17 cellular contexts compared by ENCODE assay signal in the genomic region with DNA sequence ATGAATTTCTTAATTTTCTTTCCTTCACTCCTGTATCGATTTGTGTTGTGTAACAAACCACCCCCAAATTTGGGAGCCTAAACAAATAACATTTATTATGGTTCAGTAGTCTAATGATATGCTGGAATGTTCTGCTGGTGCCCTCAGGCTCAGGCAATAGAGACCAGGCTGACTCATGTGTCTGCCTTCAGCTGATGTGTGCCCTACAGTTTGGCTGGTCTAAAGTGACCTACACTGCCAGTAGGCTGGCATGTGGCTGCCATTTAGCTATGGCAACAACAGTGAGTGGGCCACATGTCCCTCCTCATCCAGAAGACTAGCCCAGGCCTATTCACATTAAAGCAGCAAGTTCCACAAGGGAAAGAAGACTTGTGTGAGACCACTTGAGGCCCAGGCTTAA.
A peak's percentile ranks its signal among the peaks of the same experiment; 100 is the strongest.
DNase-seq lines count a peak whose midpoint lies in the region; ATAC-seq and TF ChIP-seq lines count a peak whose summit lies in the region.
"Had no signal": no experiment of that assay in that cellular context is flagged by ENCODE, and none has a peak within 500 bp of the region (broad histone marks: within the 10 kb centered on the region; RNA-seq: fewer than 3 reads in every experiment).

No MANE protein-coding gene starts in this region.

- H3K9me3 Mint-ChIP-seq in stimulated activated naive CD8-positive, alpha-beta T cell treated with anti-CD3 and anti-CD28 coated beads, Interleukin-15, Interleukin-2, amounts not matched to agents 100 ng/mL and 50 ng/mL, for 24 hours = no peaks in the 10 kb centered on the region
- no peaks in the 10 kb centered on the region for H3K9me3 Mint-ChIP-seq in stimulated activated naive CD8-positive, alpha-beta T cell treated with anti-CD3 and anti-CD28 coated beads, Interleukin-15, amount 100 ng/mL, for 72 hours
- no peaks in the 10 kb centered on the region for H3K9me3 Mint-ChIP-seq in activated T-helper 2 cell treated with anti-CD3 and anti-CD28 coated beads, Interferon-gamma antibody, Interleukin-2, Interleukin-4, amounts not matched to agents 10 μg/mL and 5 μg/mL and 100 μg/mL, durations not matched to agents 14 hours and 24 hours and 36 hours
- H3K9me3 Mint-ChIP-seq: neural crest cell had no signal

- TF ChIP-seq CTCF in vagina (IDR thresholded peaks at IDR 0.05) = no peak

- no peaks in the 10 kb centered on the region for H3K79me1 ChIP-seq in mesenchymal stem cell (replicated peaks; ENCODE audit: low read length, poor library complexity, severe bottlenecking)

- H3K27ac Mint-ChIP-seq in stimulated activated naive CD8-positive, alpha-beta T cell treated with anti-CD3 and anti-CD28 coated beads, Interleukin-15, Interleukin-2, amounts not matched to agents 100 ng/mL and 50 ng/mL, for 24 hours = peak overlapping the region; percentile 45
- peak overlapping the region in 1 of 2 donors; percentile 72 for H3K27ac Mint-ChIP-seq in stimulated activated naive CD8-positive, alpha-beta T cell treated with anti-CD3 and anti-CD28 coated beads, Interleukin-15, amount 100 ng/mL, for 72 hours
- H3K27ac Mint-ChIP-seq in activated T-helper 2 cell treated with anti-CD3 and anti-CD28 coated beads, Interferon-gamma antibody, Interleukin-2, Interleukin-4, amounts not matched to agents 10 μg/mL and 5 μg/mL and 100 μg/mL, durations not matched to agents 14 hours and 24 hours and 36 hours = peak overlapping the region; percentile 11

- intact Hi-C loops in activated T-helper 2 cell treated with anti-CD3 and anti-CD28 coated beads, Interferon-gamma antibody, Interleukin-2, Interleukin-4, amounts not matched to agents 10 μg/mL and 5 μg/mL and 100 μg/mL, durations not matched to agents 14 hours and 24 hours and 36 hours (cut with micrococcal nuclease) = no loop called here
- intact Hi-C loops in vagina (cut with DNase I) = loop anchor here (5.0 kb wide), 1 partner anchor 1523 kb away; no protein-coding TSS in a partner anchor

- H3K36me3 ChIP-seq in mesenchymal stem cell (ENCODE audit: control insufficient read depth in 1 of 2, insufficient read depth in 2 of 2, low read depth in 1 of 2, low read length in 2 of 2) (no peaks in the 10 kb centered on the region), vagina (no peaks in the 10 kb centered on the region)
- H3K36me3 ChIP-seq: uterus had no signal

- H3K23ac ChIP-seq in mesenchymal stem cell (ENCODE audit: low read length in 2 of 2) = no peak overlapping the region

- DNase-seq in stimulated activated naive CD8-positive, alpha-beta T cell treated with anti-CD3 and anti-CD28 coated beads, Interleukin-15, amount 100 ng/mL, for 72 hours = no peak
- DNase-seq in activated T-helper 2 cell treated with anti-CD3 and anti-CD28 coated beads, Interferon-gamma antibody, Interleukin-2, Interleukin-4, amounts not matched to agents 10 μg/mL and 5 μg/mL and 100 μg/mL, durations not matched to agents 14 hours and 24 hours and 36 hours (ENCODE audit: low spot score) = no peak
- DNase-seq in myocyte (ENCODE audit: low read depth) (peak; percentile 27), mesenchymal stem cell (no peak), NCI-H2081 (lab: John Stamatoyannopoulos, UW) (no peak), vagina (ENCODE audit: extremely low spot score in 2 of 2) (no peak)
- DNase-seq: central memory CD4-positive, alpha-beta T cell; effector CD8-positive, alpha-beta T cell; heart left ventricle; NCI-H345; T-helper 2 cell; uterus had no signal

- H3K4ac ChIP-seq in mesenchymal stem cell (ENCODE audit: low read depth in 1 of 2, low read length in 2 of 2) = no peak overlapping the region

- no peak overlapping the region for H3K14ac ChIP-seq in mesenchymal stem cell (ENCODE audit: low read length in 2 of 2)

- H3K9me3 ChIP-seq in mesenchymal stem cell (ENCODE audit: control insufficient read depth, low read length) = no peaks in the 10 kb centered on the region
- H3K9me3 ChIP-seq in vagina = no peaks in the 10 kb centered on the region
- H3K9me3 ChIP-seq: heart left ventricle, uterus had no signal

- H3K9ac ChIP-seq in mesenchymal stem cell (ENCODE audit: low read length) = no peak overlapping the region

- no peak overlapping the region for H2BK120ac ChIP-seq in mesenchymal stem cell (ENCODE audit: low read depth, low read length)

- H2BK12ac ChIP-seq in mesenchymal stem cell (ENCODE audit: low read length in 2 of 2) = no peak overlapping the region

- H2AFZ ChIP-seq in mesenchymal stem cell (ENCODE audit: low read depth, low read length) = no peak overlapping the region

- H3K4me1 Mint-ChIP-seq in stimulated activated naive CD8-positive, alpha-beta T cell treated with anti-CD3 and anti-CD28 coated beads, Interleukin-15, Interleukin-2, amounts not matched to agents 100 ng/mL and 50 ng/mL, for 24 hours (ENCODE audit: low read depth) = no peaks in the 10 kb centered on the region
- H3K4me1 Mint-ChIP-seq in stimulated activated naive CD8-positive, alpha-beta T cell treated with anti-CD3 and anti-CD28 coated beads, Interleukin-15, amount 100 ng/mL, for 72 hours = peaks cover 6% of the 10 kb centered on the region
- H3K4me1 Mint-ChIP-seq in activated T-helper 2 cell treated with anti-CD3 and anti-CD28 coated beads, Interferon-gamma antibody, Interleukin-2, Interleukin-4, amounts not matched to agents 10 μg/mL and 5 μg/mL and 100 μg/mL, durations not matched to agents 14 hours and 24 hours and 36 hours (ENCODE audit: low read depth) = peaks cover 2% of the 10 kb centered on the region
- H3K4me1 Mint-ChIP-seq: neural crest cell had no signal

- no peak overlapping the region for H4K8ac ChIP-seq in mesenchymal stem cell (ENCODE audit: low read length)

- H2BK15ac ChIP-seq in mesenchymal stem cell (ENCODE audit: low read depth, poor library complexity, severe bottlenecking) = no peak overlapping the region

- H3K27me3 ChIP-seq in mesenchymal stem cell (ENCODE audit: control insufficient read depth in 1 of 2, insufficient read depth in 1 of 2, low read length in 2 of 2) (no peaks in the 10 kb centered on the region), vagina (no peaks in the 10 kb centered on the region)
- H3K27me3 ChIP-seq: heart left ventricle, uterus had no signal

- no peak overlapping the region for H3K4me3 ChIP-seq in mesenchymal stem cell (ENCODE audit: insufficient read depth in 1 of 2, low read depth in 1 of 2, low read length in 2 of 2)
- H3K4me3 ChIP-seq in vagina = no peak overlapping the region
- H3K4me3 ChIP-seq: heart left ventricle, uterus had no signal

- H3K4me1 ChIP-seq in mesenchymal stem cell (ENCODE audit: control insufficient read depth, insufficient read depth, low read depth, low read length) (peaks cover 3% of the 10 kb centered on the region), vagina (no peaks in the 10 kb centered on the region)
- H3K4me1 ChIP-seq: heart left ventricle, uterus had no signal

- H3K4me2 ChIP-seq in mesenchymal stem cell (ENCODE audit: low read length, poor library complexity, severe bottlenecking) = no peak overlapping the region

- H3K4me3 Mint-ChIP-seq in stimulated activated naive CD8-positive, alpha-beta T cell treated with anti-CD3 and anti-CD28 coated beads, Interleukin-15, Interleukin-2, amounts not matched to agents 100 ng/mL and 50 ng/mL, for 24 hours = no peak overlapping the region
- no peak overlapping the region for H3K4me3 Mint-ChIP-seq in stimulated activated naive CD8-positive, alpha-beta T cell treated with anti-CD3 and anti-CD28 coated beads, Interleukin-15, amount 100 ng/mL, for 72 hours
- H3K4me3 Mint-ChIP-seq in activated T-helper 2 cell treated with anti-CD3 and anti-CD28 coated beads, Interferon-gamma antibody, Interleukin-2, Interleukin-4, amounts not matched to agents 10 μg/mL and 5 μg/mL and 100 μg/mL, durations not matched to agents 14 hours and 24 hours and 36 hours (ENCODE audit: low read depth) = no peak overlapping the region
- H3K4me3 Mint-ChIP-seq: neural crest cell had no signal

- H3K27ac ChIP-seq in mesenchymal stem cell (ENCODE audit: low read length, poor library complexity, severe bottlenecking) (no peak overlapping the region), vagina (no peak overlapping the region)
- H3K27ac ChIP-seq: heart left ventricle, uterus had no signal

- TF ChIP-seq POLR2A in vagina (IDR thresholded peaks at IDR 0.05) = no peak

- no peak for ATAC-seq in stimulated activated naive CD8-positive, alpha-beta T cell treated with anti-CD3 and anti-CD28 coated beads, Interleukin-15, amount 100 ng/mL, for 72 hours
- ATAC-seq in GM19463 (IDR thresholded peaks at IDR 0.05; ENCODE audit: unreplicated experiment) = no peak
- ATAC-seq: activated CD4-positive, CD25-positive, alpha-beta regulatory T cell treated with anti-CD3 and anti-CD28 coated beads, Interleukin-2, amount 50 U/mL, for 24 hours; heart left ventricle; Right ventricle myocardium inferior had no signal

- H2BK5ac ChIP-seq in mesenchymal stem cell (ENCODE audit: low read depth, low read length, poor library complexity, severe bottlenecking) = no peak overlapping the region

- no peak overlapping the region for H3K18ac ChIP-seq in mesenchymal stem cell (ENCODE audit: low read depth in 1 of 2, low read length in 2 of 2)

- no peak overlapping the region for H2AK5ac ChIP-seq in mesenchymal stem cell (ENCODE audit: low read length, severe bottlenecking)

- WGBS in mesenchymal stem cell = no CpG with 5 or more reads among the region's 1 CpG

- peaks cover 61% of the 10 kb centered on the region for H3K36me3 Mint-ChIP-seq in stimulated activated naive CD8-positive, alpha-beta T cell treated with anti-CD3 and anti-CD28 coated beads, Interleukin-15, Interleukin-2, amounts not matched to agents 100 ng/mL and 50 ng/mL, for 24 hours (ENCODE audit: low read depth)
- peaks cover 56% of the 10 kb centered on the region for H3K36me3 Mint-ChIP-seq in activated T-helper 2 cell treated with anti-CD3 and anti-CD28 coated beads, Interferon-gamma antibody, Interleukin-2, Interleukin-4, amounts not matched to agents 10 μg/mL and 5 μg/mL and 100 μg/mL, durations not matched to agents 14 hours and 24 hours and 36 hours (ENCODE audit: low read depth)

- no peak overlapping the region for H4K91ac ChIP-seq in mesenchymal stem cell (ENCODE audit: low read length)

- H3K27me3 Mint-ChIP-seq in stimulated activated naive CD8-positive, alpha-beta T cell treated with anti-CD3 and anti-CD28 coated beads, Interleukin-15, Interleukin-2, amounts not matched to agents 100 ng/mL and 50 ng/mL, for 24 hours = no peaks in the 10 kb centered on the region
- no peaks in the 10 kb centered on the region for H3K27me3 Mint-ChIP-seq in stimulated activated naive CD8-positive, alpha-beta T cell treated with anti-CD3 and anti-CD28 coated beads, Interleukin-15, amount 100 ng/mL, for 72 hours
- H3K27me3 Mint-ChIP-seq in activated T-helper 2 cell treated with anti-CD3 and anti-CD28 coated beads, Interferon-gamma antibody, Interleukin-2, Interleukin-4, amounts not matched to agents 10 μg/mL and 5 μg/mL and 100 μg/mL, durations not matched to agents 14 hours and 24 hours and 36 hours (ENCODE audit: low read depth) = no peaks in the 10 kb centered on the region
